1 cellular context compared by ENCODE assay signal in genomic region chr10:122210481-122211265, GRCh38.
TF ChIP-seq lines count a peak whose summit lies in the region.

No MANE protein-coding gene starts in this region.

TF ChIP-seq in HepG2, 621 proteins besides CTCF, POLR2A, EP300 and RAD21 (continued from another document):
- TF ChIP-seq ZNF460 (CRISPR knock-in tag; IDR thresholded peaks at IDR 0.05; ENCODE audit: borderline replicate concordance) (no peak), ZBTB2 (CRISPR knock-in tag; IDR thresholded peaks at IDR 0.05; ENCODE audit: low read depth) (no peak), TRIM22 (IDR thresholded peaks at IDR 0.05) (no peak), SRY (CRISPR knock-in tag; IDR thresholded peaks at IDR 0.05) (no peak), HDAC6 (IDR thresholded peaks at IDR 0.05; ENCODE audit: low read depth, low read length) (no peak), SALL2 (CRISPR knock-in tag; IDR thresholded peaks at IDR 0.05) (no peak), ZNF331 (CRISPR knock-in tag; IDR thresholded peaks at IDR 0.05) (no peak), ZNF691 (CRISPR knock-in tag; IDR thresholded peaks at IDR 0.05; ENCODE audit: borderline replicate concordance, low read depth) (no peak), ZBTB3 (CRISPR knock-in tag; IDR thresholded peaks at IDR 0.05; ENCODE audit: borderline replicate concordance, low read depth) (no peak), ETS1 (CRISPR knock-in tag; IDR thresholded peaks at IDR 0.05) (no peak), FOXP4 (CRISPR knock-in tag; IDR thresholded peaks at IDR 0.05) (no peak), MATR3 (CRISPR knock-in tag; IDR thresholded peaks at IDR 0.05) (no peak), SNAI1 (CRISPR knock-in tag; IDR thresholded peaks at IDR 0.05; ENCODE audit: borderline replicate concordance) (no peak)
